ENCODE assay signal across 8 cellular contexts in genomic region chr1:10209590-10209904, GRCh38. TPM values are rescaled to one million over a fixed set of nuclear protein-coding genes. Genes with fewer than 3 reads are reported as not detected.
A peak's percentile ranks its signal among the peaks of the same experiment; 100 is the strongest.
DNase-seq lines count a peak whose midpoint lies in the region; ATAC-seq and TF ChIP-seq lines count a peak whose summit lies in the region.

No MANE protein-coding gene starts in this region.

- H3K27ac Mint-ChIP-seq in activated CD4-positive, alpha-beta T cell treated with anti-CD3 and anti-CD28 coated beads, Interleukin-2, amount 10 ng/mL, durations not matched to agents 7 days and 5 days = peak overlapping the region; percentile 74

- no peaks in the 10 kb centered on the region for H3K9me3 Mint-ChIP-seq in activated CD4-positive, alpha-beta T cell treated with anti-CD3 and anti-CD28 coated beads, Interleukin-2, amount 10 ng/mL, durations not matched to agents 7 days and 5 days

- H3K36me3 ChIP-seq in right lobe of liver (no peaks in the 10 kb centered on the region), thyroid gland (no peaks in the 10 kb centered on the region)

- ATAC-seq in right lobe of liver = no peak
- no peak for ATAC-seq in GM21515 (IDR thresholded peaks at IDR 0.05; ENCODE audit: unreplicated experiment)

- H3K9me3 ChIP-seq in right lobe of liver (no peaks in the 10 kb centered on the region), thyroid gland (no peaks in the 10 kb centered on the region)

- H3K4me1 Mint-ChIP-seq in activated CD4-positive, alpha-beta T cell treated with anti-CD3 and anti-CD28 coated beads, Interleukin-2, amount 10 ng/mL, durations not matched to agents 7 days and 5 days = peaks cover 30% of the 10 kb centered on the region

- TF ChIP-seq CTCF in astrocyte of the cerebellum (IDR thresholded peaks at IDR 0.05; ENCODE audit: low read depth, low read length, missing control alignments) = no peak
- no peak for TF ChIP-seq CTCF in right lobe of liver (IDR thresholded peaks at IDR 0.05)
- no peak for TF ChIP-seq CTCF in thyroid gland (IDR thresholded peaks at IDR 0.05)

- H3K27me3 Mint-ChIP-seq in activated CD4-positive, alpha-beta T cell treated with anti-CD3 and anti-CD28 coated beads, Interleukin-2, amount 10 ng/mL, durations not matched to agents 7 days and 5 days = no peaks in the 10 kb centered on the region

- 4% methylated on average over 8 of the region's 8 CpGs for WGBS in right lobe of liver (ENCODE audit: insufficient coverage, low coverage, low lambda C conversion rate, missing lambda C conversion rate)
- 8 to 11% methylated on average over 8 of the region's 8 CpGs for WGBS in thyroid gland, 2 donors

- H3K4me1 ChIP-seq in right lobe of liver (peaks cover 0 to 18% (median 8%) of the 10 kb centered on the region in 4 donors), thyroid gland (peaks cover 15 to 26% of the 10 kb centered on the region in 2 donors)

- H3K4me3 Mint-ChIP-seq in activated CD4-positive, alpha-beta T cell treated with anti-CD3 and anti-CD28 coated beads, Interleukin-2, amount 10 ng/mL, durations not matched to agents 7 days and 5 days = peak overlapping the region; percentile 88

- no peaks in the 10 kb centered on the region for H3K36me3 Mint-ChIP-seq in activated CD4-positive, alpha-beta T cell treated with anti-CD3 and anti-CD28 coated beads, Interleukin-2, amount 10 ng/mL, durations not matched to agents 7 days and 5 days (ENCODE audit: low read depth)

- TF ChIP-seq POLR2A in right lobe of liver (IDR thresholded peaks at IDR 0.05) (no peak), thyroid gland (IDR thresholded peaks at IDR 0.05) (no peak)

- no peak for DNase-seq in activated CD4-positive, alpha-beta T cell treated with anti-CD3 and anti-CD28 coated beads, Interleukin-2, amount 10 ng/mL, durations not matched to agents 7 days and 5 days
- DNase-seq in activated CD4-positive, alpha-beta T cell treated with anti-CD3 and anti-CD28 coated beads, Interleukin-2, amount 50 U/mL, for 4 hours = no peak
- DNase-seq in astrocyte of the cerebellum (ENCODE audit: low read depth) (no peak), right lobe of liver (no peak), thyroid gland (no peak), anterior cingulate cortex (lab: John Stamatoyannopoulos, UW) (no peak), HuH-7.5 (ENCODE audit: low spot score) (no peak)

- POLR2A ChIA-PET in activated CD4-positive, alpha-beta T cell treated with anti-CD3 and anti-CD28 coated beads, Interleukin-2, amount 10 ng/mL, durations not matched to agents 7 days and 5 days (lab: Charles Lee) = no interaction called here

- no peaks in the 10 kb centered on the region for H3K27me3 ChIP-seq in right lobe of liver
- no peaks in the 10 kb centered on the region for H3K27me3 ChIP-seq in thyroid gland

- CTCF ChIA-PET in activated CD4-positive, alpha-beta T cell treated with anti-CD3 and anti-CD28 coated beads, Interleukin-2, amount 10 ng/mL, durations not matched to agents 7 days and 5 days (lab: Charles Lee) = interaction anchor here (0.6 to 2.2 kb wide), 39 partner anchors 9 to 583 kb away, joined by 3 to 19 read pairs (median 4); partner anchors contain the start of gene CENPS

- intact Hi-C loops in right lobe of liver (cut with DNase I) (loop anchor here (10.0 kb wide), 1 partner anchor 125 kb away; no protein-coding TSS in a partner anchor), thyroid gland (cut with DNase I) (no loop called here)

- in situ Hi-C loops in astrocyte of the cerebellum (cut with HindIII; ENCODE audit: low sequenced_read_pairs) = no loop called here

- H3K4me3 ChIP-seq in astrocyte of the cerebellum (ENCODE audit: low read depth, low read length) = peak overlapping the region; percentile 98
- peak overlapping the region; percentile 63 to 89 (median 88) for H3K4me3 ChIP-seq in right lobe of liver
- peak overlapping the region; percentile 37 to 73 (median 68) for H3K4me3 ChIP-seq in thyroid gland (replicated peaks in 1 of 3)

- H3K27ac ChIP-seq in right lobe of liver = peak overlapping the region; percentile 90 to 96 (median 95)
- peak overlapping the region; percentile 88 to 95 (median 90) for H3K27ac ChIP-seq in thyroid gland

RNA-seq across cellular contexts. Expression of gene KIF1B, which starts 0.8 kb away (rescaled TPM):
- total RNA-seq in activated CD4-positive, alpha-beta T cell treated with anti-CD3 and anti-CD28 coated beads, Interleukin-2, amount 10 ng/mL, durations not matched to agents 7 days and 5 days = 10 to 100 TPM; 14.1 to 15.6 TPM
- total RNA-seq in right lobe of liver (10 to 100 TPM; 21.7 to 29.4 (median 23.2) TPM), thyroid gland (10 to 100 TPM; 51.7 to 70.5 (median 53.5) TPM)
